15 cellular contexts compared by ENCODE assay signal in the genomic region with DNA sequence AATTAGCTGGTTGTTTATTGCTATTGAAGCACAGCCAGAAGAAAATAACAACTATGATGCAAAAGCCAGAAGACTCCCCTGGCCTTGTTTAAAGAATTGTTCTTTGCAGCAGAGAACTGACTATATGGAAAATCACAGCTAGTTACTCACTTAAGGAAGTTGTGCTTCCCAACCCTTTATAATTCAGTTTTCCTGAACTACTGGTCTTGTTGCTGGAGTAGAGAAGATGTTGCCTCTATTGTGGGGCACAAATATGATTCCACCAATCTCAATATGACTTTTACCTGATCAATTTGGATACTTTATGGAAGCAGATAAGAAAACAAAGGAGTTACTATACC.
"Had no signal": no experiment of that assay in that cellular context is flagged by ENCODE, and none has a peak within 500 bp of the region (broad histone marks: within the 10 kb centered on the region; RNA-seq: fewer than 3 reads in every experiment).

No MANE protein-coding gene starts in this region.

- H3K36me3 ChIP-seq: neural progenitor cell, stomach, thyroid gland, uterus had no signal

- H3K27me3 ChIP-seq: neural progenitor cell, stomach, thyroid gland, uterus had no signal

- H3K27ac ChIP-seq: coronary artery, neural progenitor cell, parathyroid adenoma, skin epidermis, stomach, thyroid gland had no signal

- DNase-seq: activated CD4-positive, alpha-beta T cell treated with anti-CD3 and anti-CD28 coated beads for 4 hours; activated CD8-positive, alpha-beta memory T cell treated with anti-CD3 and anti-CD28 coated beads for 24 hours; activated naive CD4-positive, alpha-beta T cell treated with Interleukin-2 at 50 U/mL for 16 hours; activated naive CD8-positive, alpha-beta T cell treated with anti-CD3 and anti-CD28 coated beads, Interleukin-2, amount 50 U/mL, for 24 hours; central memory CD4-positive, alpha-beta T cell; effector CD4-positive, alpha-beta T cell; retina; stomach; thyroid gland; uterus had no signal

- H3K4me1 ChIP-seq: neural progenitor cell, parathyroid adenoma, stomach, thyroid gland, uterus had no signal

- H3K9ac ChIP-seq: neural progenitor cell, parathyroid adenoma had no signal

- H3K9me3 ChIP-seq: stomach, thyroid gland, uterus had no signal

- ATAC-seq: activated naive CD8-positive, alpha-beta T cell treated with anti-CD3 and anti-CD28 coated beads, Interleukin-2, amount 50 U/mL, for 24 hours; left lobe of liver had no signal

- H3K79me2 ChIP-seq: parathyroid adenoma had no signal

- H2AFZ ChIP-seq: neural progenitor cell, parathyroid adenoma had no signal

- H3K4me3 ChIP-seq: coronary artery, neural progenitor cell, skin epidermis, stomach, thyroid gland, uterus had no signal

- H3K4me2 ChIP-seq: neural progenitor cell had no signal
